Comparison of ENCODE assay signal across 6 cellular contexts in the genomic region with DNA sequence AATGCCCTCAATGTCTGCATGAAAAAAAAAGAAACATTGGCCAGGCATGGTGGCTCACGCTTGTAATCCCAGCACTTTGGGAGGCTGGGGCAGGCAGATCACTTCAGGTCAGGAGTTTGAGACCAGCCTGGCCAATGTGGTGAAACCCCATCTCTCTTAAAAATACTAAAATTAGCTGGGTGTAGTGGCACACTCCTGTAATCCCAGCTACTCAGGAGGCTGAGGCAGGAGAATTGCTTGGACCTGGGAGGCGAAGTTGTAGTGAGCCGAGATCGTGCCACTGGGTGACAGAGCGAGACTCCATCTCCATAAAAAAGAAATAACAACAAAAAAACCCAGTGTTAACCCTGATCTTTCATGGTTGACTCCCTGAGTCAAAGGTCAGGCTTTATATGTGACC.
DNase-seq lines count a peak whose midpoint lies in the region; ATAC-seq and TF ChIP-seq lines count a peak whose summit lies in the region.
"Not testable (repeated sequence)": the region's sequence is repeated elsewhere in the genome, so short reads cannot be mapped to it uniquely, and the experiment has no call there.

No MANE protein-coding gene starts in this region.

- in situ Hi-C loops in transverse colon (cut with MboI; ENCODE audit: low pct_ligation_motif_present in 1 of 4, low pct_unique_long_range_greater_than_20kb in 1 of 4, low sequenced_read_pairs in 3 of 4): not testable (repeated sequence)

- H3K79me2 ChIP-seq in OCI-LY7 (ENCODE audit: insufficient read depth, low read depth, low read length): not testable (repeated sequence)

- TF ChIP-seq EP300 in transverse colon (IDR thresholded peaks at IDR 0.05; ENCODE audit: low read depth): not testable (repeated sequence)

- CTCF ChIA-PET in OCI-LY7 (lab: Charles Lee; ENCODE audit: unreplicated experiment): not testable (repeated sequence)

- not testable (repeated sequence) for TF ChIP-seq POLR2A in transverse colon (IDR thresholded peaks at IDR 0.05)

- peaks cover 88% of the 10 kb centered on the region for H3K4me1 ChIP-seq in OCI-LY7 (ENCODE audit: insufficient read depth, low read length, poor library complexity, severe bottlenecking)
- not testable (repeated sequence) for H3K4me1 ChIP-seq in transverse colon

- not testable (repeated sequence) for BruUV-seq in OCI-LY7 (replicated peaks; lab: Mats Ljungman, UMichigan)

- peak overlapping the region; percentile 53 for H3K4me2 ChIP-seq in OCI-LY7 (ENCODE audit: low read length)

- H3K36me3 ChIP-seq in OCI-LY7 (ENCODE audit: insufficient read depth, low read length): peaks cover 20% of the 10 kb centered on the region
- not testable (repeated sequence) for H3K36me3 ChIP-seq in transverse colon

- H3K27me3 Mint-ChIP-seq in brain; memory B cell; nephron progenitor cell (ENCODE audit: low read depth, poor library complexity): not testable (repeated sequence)

- not testable (repeated sequence) for H3K9me2 ChIP-seq in OCI-LY7 (ENCODE audit: insufficient read depth, low read length)

- H2AFZ ChIP-seq in OCI-LY7 (ENCODE audit: low read length): not testable (repeated sequence)

- not testable (repeated sequence) for DNase-seq in OCI-LY7 (ENCODE audit: low spot score); memory B cell (ENCODE audit: low spot score in 2 of 2); nephron progenitor cell; transverse colon
- DNase-seq in myocyte (ENCODE audit: low read depth): peak; percentile 60

- WGBS in transverse colon (ENCODE audit: low coverage in 1 of 2), 2 donors: 75 to 93% methylated on average over 4 to 5 of the region's 5 CpGs

- not testable (repeated sequence) for H4K20me1 ChIP-seq in OCI-LY7 (ENCODE audit: insufficient read depth, low read length)

- not testable (repeated sequence) for H3K4me3 ChIP-seq in OCI-LY7 (ENCODE audit: low read depth, low read length, poor library complexity, severe bottlenecking); transverse colon

- not testable (repeated sequence) for H3K4me3 Mint-ChIP-seq in brain, memory B cell, nephron progenitor cell

- intact Hi-C loops in OCI-LY7 (cut with micrococcal nuclease; ENCODE audit: unreplicated experiment); transverse colon (cut with DNase I; ENCODE audit: low total_unique reads): not testable (repeated sequence)

- H3K27ac ChIP-seq in OCI-LY7 (ENCODE audit: low read depth, low read length, poor library complexity, severe bottlenecking): peak overlapping the region; percentile 72
- H3K27ac ChIP-seq in transverse colon: peak overlapping the region; percentile 18 to 59 (median 32)

- not testable (repeated sequence) for H3K27me3 ChIP-seq in transverse colon

- ATAC-seq in memory B cell (ENCODE audit: low read depth): not testable (repeated sequence)

- peaks cover 41% of the 10 kb centered on the region for H3K4me1 Mint-ChIP-seq in brain
- peaks cover 13% of the 10 kb centered on the region for H3K4me1 Mint-ChIP-seq in memory B cell
- peaks cover 37% of the 10 kb centered on the region for H3K4me1 Mint-ChIP-seq in nephron progenitor cell

- TF ChIP-seq CTCF in OCI-LY7 (conservative IDR thresholded peaks at IDR 0.05; ENCODE audit: low read length); brain (conservative IDR thresholded peaks at IDR 0.05); nephron progenitor cell (IDR thresholded peaks at IDR 0.05); transverse colon (IDR thresholded peaks at IDR 0.05): not testable (repeated sequence)

- H3K27ac Mint-ChIP-seq in brain (peak overlapping the region; percentile 43 to 93 (median 84)), memory B cell (peak overlapping the region; percentile 60), nephron progenitor cell (peak overlapping the region; percentile 73)

- H3K36me3 Mint-ChIP-seq in brain; memory B cell; nephron progenitor cell (ENCODE audit: low read depth): not testable (repeated sequence)

- peaks cover 14% of the 10 kb centered on the region; the same call in 1 of the 2 replicates for H3K9me3 ChIP-seq in OCI-LY7 (ENCODE audit: low read length)
- H3K9me3 ChIP-seq in transverse colon: not testable (repeated sequence)

- POLR2A ChIA-PET in OCI-LY7 (lab: Charles Lee): not testable (repeated sequence)

- peaks cover 0 to 18% (median 7%) of the 10 kb centered on the region in 5 experiments for H3K9me3 Mint-ChIP-seq in brain
- H3K9me3 Mint-ChIP-seq in memory B cell: not testable (repeated sequence)
- peaks cover 26% of the 10 kb centered on the region for H3K9me3 Mint-ChIP-seq in nephron progenitor cell
